2 cellular contexts compared by ENCODE assay signal in genomic region chr6:41529049-41529448, GRCh38.
TF ChIP-seq lines count a peak whose summit lies in the region.

No MANE protein-coding gene starts in this region.

TF ChIP-seq in HepG2, 621 proteins besides CTCF, POLR2A, EP300 and RAD21:
- TF ChIP-seq ZNF740 (CRISPR knock-in tag; IDR thresholded peaks at IDR 0.05) = peak; percentile 30; the same call in 1 of the 2 replicates
- TF ChIP-seq ZNF362 (CRISPR knock-in tag; IDR thresholded peaks at IDR 0.05; ENCODE audit: borderline replicate concordance) = no peak
- 0 out of 2 replicates have a peak, but pooled peaks have one; percentile 23 for TF ChIP-seq ZNF331 (CRISPR knock-in tag; IDR thresholded peaks at IDR 0.05)
TF ChIP-seq in HepG2: peak in this region for 2.

TF ChIP-seq in GM23338, 12 proteins besides CTCF, POLR2A, EP300 and RAD21:
- TF ChIP-seq EZH2 (IDR thresholded peaks at IDR 0.05; ENCODE audit: low read depth, unreplicated experiment) (no peak), JUNB (IDR thresholded peaks at IDR 0.05; ENCODE audit: unreplicated experiment) (no peak), EZH2phosphoT487 (IDR thresholded peaks at IDR 0.05; ENCODE audit: unreplicated experiment) (no peak)
